In the genomic region with DNA sequence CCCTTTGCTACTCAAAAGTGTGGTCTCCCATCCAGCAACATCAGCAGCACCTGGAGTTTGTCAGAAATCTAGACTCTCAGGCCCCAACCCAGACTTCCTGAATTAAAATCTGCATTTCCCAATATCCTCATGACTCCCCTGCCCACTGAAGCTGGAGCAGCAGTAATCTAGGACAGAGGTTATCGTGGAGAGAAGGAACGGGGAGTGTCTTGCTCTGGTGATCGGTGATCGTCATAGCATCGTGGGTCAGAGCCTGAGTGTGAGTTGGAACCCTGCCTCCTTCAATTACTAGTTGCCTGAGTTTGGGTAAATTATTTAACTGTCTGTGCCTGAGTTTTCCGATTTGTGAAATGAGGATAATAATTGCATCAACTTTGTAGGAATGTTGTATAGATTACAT, we compare ENCODE assay signal across 20 cellular contexts.
A peak's percentile ranks its signal among the peaks of the same experiment; 100 is the strongest.
DNase-seq lines count a peak whose midpoint lies in the region; TF ChIP-seq lines count a peak whose summit lies in the region.
"Had no signal": no experiment of that assay in that cellular context is flagged by ENCODE, and none has a peak within 500 bp of the region (broad histone marks: within the 10 kb centered on the region; RNA-seq: fewer than 3 reads in every experiment).

No MANE protein-coding gene starts in this region.

- H3K4me3 ChIP-seq in adipocyte (ENCODE audit: low read length): peak overlapping the region; percentile 24
- no peak overlapping the region for H3K4me3 ChIP-seq in neuronal stem cell (ENCODE audit: low read length in 2 of 2)
- H3K4me3 ChIP-seq: A549; BLaER1 treated with 17β-estradiol and CSF1 and Interleukin-3, amounts not matched to agents 10 nM and 100 nM; HAP-1 had no signal

- H3K27ac ChIP-seq in neuronal stem cell (replicated peaks; ENCODE audit: low read length): no peak overlapping the region
- H3K27ac ChIP-seq: A549; BLaER1 treated with 17β-estradiol and CSF1 and Interleukin-3, amounts not matched to agents 10 nM and 100 nM had no signal

- WGBS in neuronal stem cell (ENCODE audit: extremely low coverage in 2 of 2, insufficient read length in 2 of 2, insufficient replicate concordance in 1 of 2), 2 donors: no CpG with 5 or more reads among the region's 6 CpGs

- DNase-seq in HT-29 (ENCODE audit: low spot score): peak; percentile 58
- DNase-seq in adipocyte (ENCODE audit: low read depth): no peak
- no peak for DNase-seq in progenitor cell of endocrine pancreas (ENCODE audit: low spot score, unreplicated experiment)
- no peak for DNase-seq in stimulated activated naive CD4-positive, alpha-beta T cell (lab: John Stamatoyannopoulos, UW)
- DNase-seq in neuronal stem cell (ENCODE audit: low spot score): no peak
- DNase-seq in glomerular visceral epithelial cell (ENCODE audit: extremely low spot score): no peak
- DNase-seq: 8988T; ACHN; AML-193; BE2C; CD4-positive, alpha-beta T cell; CD8-positive, alpha-beta memory T cell; DMS79 treated with DMSO at 0.1 percent for 48 hours; GF-D8; GOT3; HFFc6 had no signal

- H3K4me1 ChIP-seq in adipocyte (ENCODE audit: control insufficient read depth, insufficient read depth, low read length) (peaks cover 13% of the 10 kb centered on the region), neuronal stem cell (ENCODE audit: control insufficient read depth in 2 of 2, insufficient read depth in 1 of 2, low read depth in 1 of 2, low read length in 2 of 2) (no peaks in the 10 kb centered on the region)
- H3K4me1 ChIP-seq: A549; BE2C; BLaER1 treated with 17β-estradiol and CSF1 and Interleukin-3, amounts not matched to agents 10 nM and 100 nM; HAP-1 had no signal

- no peak overlapping the region for H3K4me3 Mint-ChIP-seq in progenitor cell of endocrine pancreas (ENCODE audit: low read depth)
- H3K4me3 Mint-ChIP-seq: CD14-positive monocyte; CD4-positive, alpha-beta T cell; CD8-positive, alpha-beta memory T cell; HFFc6 had no signal

- no peaks in the 10 kb centered on the region for H3K36me3 Mint-ChIP-seq in progenitor cell of endocrine pancreas (ENCODE audit: insufficient read depth)
- H3K36me3 Mint-ChIP-seq: CD14-positive monocyte; CD8-positive, alpha-beta memory T cell had no signal

- H2AFZ ChIP-seq in neuronal stem cell (ENCODE audit: low read length): no peak overlapping the region

- no peaks in the 10 kb centered on the region for H3K79me1 ChIP-seq in neuronal stem cell (ENCODE audit: low read depth, low read length)

- no peak overlapping the region for H2BK12ac ChIP-seq in neuronal stem cell (ENCODE audit: low read length)

- no peak overlapping the region for H2AK5ac ChIP-seq in neuronal stem cell (ENCODE audit: low read depth, low read length)

- H3K27me3 ChIP-seq in adipocyte (replicated peaks; ENCODE audit: control insufficient read depth, insufficient read depth, low read length) (no peaks in the 10 kb centered on the region), neuronal stem cell (ENCODE audit: control insufficient read depth in 3 of 3, insufficient read depth in 3 of 3, low read depth in 1 of 3, low read length in 3 of 3) (peaks cover 0 to 10% (median 0%) of the 10 kb centered on the region in 3 experiments)
- H3K27me3 ChIP-seq: BE2C; BLaER1 treated with 17β-estradiol and CSF1 and Interleukin-3, amounts not matched to agents 10 nM and 100 nM had no signal

- peaks cover 9% of the 10 kb centered on the region for H3K27me3 Mint-ChIP-seq in progenitor cell of endocrine pancreas

- H4K91ac ChIP-seq in neuronal stem cell (ENCODE audit: low read depth, low read length, poor library complexity): no peak overlapping the region

- H3K9ac ChIP-seq in adipocyte (ENCODE audit: low read length): no peak overlapping the region
- H3K9ac ChIP-seq in neuronal stem cell (ENCODE audit: low read depth, low read length, poor library complexity): no peak overlapping the region
- H3K9ac ChIP-seq: BLaER1 treated with 17β-estradiol and CSF1 and Interleukin-3, amounts not matched to agents 10 nM and 100 nM had no signal

- H3K9me3 Mint-ChIP-seq in progenitor cell of endocrine pancreas (ENCODE audit: low read depth): no peaks in the 10 kb centered on the region
- H3K9me3 Mint-ChIP-seq: CD4-positive, alpha-beta T cell; CD8-positive, alpha-beta memory T cell; HFFc6 had no signal

- peak overlapping the region; percentile 30 for H3K27ac Mint-ChIP-seq in progenitor cell of endocrine pancreas
- H3K27ac Mint-ChIP-seq: CD4-positive, alpha-beta T cell; CD8-positive, alpha-beta memory T cell; HFFc6 had no signal

- no peak overlapping the region for H3K4ac ChIP-seq in neuronal stem cell (ENCODE audit: low read length)

- TF ChIP-seq CTCF in progenitor cell of endocrine pancreas (IDR thresholded peaks at IDR 0.05; ENCODE audit: unreplicated experiment): no peak

- no peak overlapping the region for H2BK120ac ChIP-seq in neuronal stem cell (ENCODE audit: low read depth, low read length)

- H3K9me3 ChIP-seq in adipocyte (ENCODE audit: control insufficient read depth, low read length): no peaks in the 10 kb centered on the region
- no peaks in the 10 kb centered on the region for H3K9me3 ChIP-seq in neuronal stem cell (replicated peaks in 1 of 2; ENCODE audit: control insufficient read depth in 2 of 2, insufficient read depth in 1 of 2, low read depth in 1 of 2, low read length in 2 of 2)
- H3K9me3 ChIP-seq: A549; BE2C; BLaER1 treated with 17β-estradiol and CSF1 and Interleukin-3, amounts not matched to agents 10 nM and 100 nM; HAP-1 had no signal

- H3K18ac ChIP-seq in neuronal stem cell (ENCODE audit: low read length): no peak overlapping the region

- H2BK5ac ChIP-seq in neuronal stem cell (ENCODE audit: low read length): no peak overlapping the region

- H4K8ac ChIP-seq in neuronal stem cell (ENCODE audit: low read depth, low read length): no peak overlapping the region

- no peak overlapping the region for H3K14ac ChIP-seq in neuronal stem cell (ENCODE audit: low read length)

- H3K36me3 ChIP-seq in adipocyte (ENCODE audit: control insufficient read depth, insufficient read depth, low read length, severe bottlenecking) (no peaks in the 10 kb centered on the region), neuronal stem cell (replicated peaks in 1 of 2; ENCODE audit: control insufficient read depth in 2 of 2, insufficient read depth in 2 of 2, low read length in 2 of 2) (no peaks in the 10 kb centered on the region)
- H3K36me3 ChIP-seq: BE2C; BLaER1 treated with 17β-estradiol and CSF1 and Interleukin-3, amounts not matched to agents 10 nM and 100 nM; HAP-1 had no signal

- no peak overlapping the region for H2BK15ac ChIP-seq in neuronal stem cell (ENCODE audit: low read length)

- H3K4me1 Mint-ChIP-seq in progenitor cell of endocrine pancreas (ENCODE audit: low read depth): peaks cover 9% of the 10 kb centered on the region
- H3K4me1 Mint-ChIP-seq: CD14-positive monocyte; CD8-positive, alpha-beta memory T cell had no signal

- H3K4me2 ChIP-seq in neuronal stem cell (ENCODE audit: insufficient read depth, low read length, poor library complexity, severe bottlenecking): no peak overlapping the region
- H3K4me2 ChIP-seq: A549; BLaER1 treated with 17β-estradiol and CSF1 and Interleukin-3, amounts not matched to agents 10 nM and 100 nM had no signal

- no peak overlapping the region for H3K23ac ChIP-seq in neuronal stem cell (ENCODE audit: low read depth, low read length, poor library complexity)
